ENCODE assay signal across 8 cellular contexts in the genomic region with DNA sequence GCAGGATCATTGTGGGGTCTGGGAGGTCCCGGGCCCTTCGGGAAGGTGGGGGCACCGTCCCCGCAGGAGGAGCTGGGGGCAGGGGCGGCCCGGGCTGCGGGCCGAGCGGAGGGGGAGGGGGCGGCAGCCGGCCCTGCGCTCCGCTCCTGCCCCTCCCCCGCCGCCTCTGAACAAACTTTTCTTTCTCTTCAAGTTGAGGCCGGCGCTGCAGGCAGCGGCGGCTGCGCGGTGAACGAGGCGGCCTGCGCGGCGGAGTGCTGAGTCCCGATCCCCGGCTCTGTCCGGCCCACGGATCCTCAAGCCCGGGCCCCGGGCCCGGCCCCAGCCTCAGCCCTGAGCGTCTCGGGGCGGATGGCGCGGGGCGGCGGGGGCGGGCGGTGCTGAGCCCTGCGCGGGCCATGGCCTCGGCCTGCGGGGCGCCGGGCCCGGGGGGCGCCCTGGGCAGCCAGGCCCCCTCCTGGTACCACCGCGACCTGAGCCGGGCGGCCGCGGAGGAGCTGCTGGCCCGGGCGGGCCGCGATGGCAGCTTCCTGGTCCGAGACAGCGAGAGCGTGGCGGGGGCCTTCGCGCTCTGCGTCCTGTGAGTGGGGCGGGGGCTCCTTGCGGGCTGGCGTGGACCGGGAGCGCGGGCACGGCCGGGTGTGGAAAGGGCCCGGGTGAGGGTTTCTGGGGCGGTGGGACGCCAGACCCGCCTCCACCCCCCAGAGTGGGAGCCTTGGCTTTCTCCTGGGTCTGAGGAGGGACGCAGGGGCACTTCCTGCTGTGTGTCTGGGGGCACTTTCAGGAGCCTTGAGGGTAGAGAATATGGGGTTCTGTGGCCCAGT. TPM values are rescaled to one million over a fixed set of nuclear protein-coding genes. Genes with fewer than 3 reads are reported as not detected.
DNase-seq lines count a peak whose midpoint lies in the region; ATAC-seq, FAIRE-seq and TF ChIP-seq lines count a peak whose summit lies in the region.

Gene INPPL1, plus strand, starts transcription at position 181 of the 824 bp plus-strand sequence. Its CDS starts 218 bp downstream, at position 399.

- H3K36me3 ChIP-seq in ectodermal cell (ENCODE audit: control insufficient read depth, insufficient read depth, low read length), result peaks cover 11% of the 10 kb centered on the region

- no peaks in the 10 kb centered on the region for H3K27me3 ChIP-seq in ectodermal cell (ENCODE audit: control insufficient read depth, insufficient read depth, low read length, poor library complexity, severe bottlenecking)

- POLR2A ChIA-PET in WTC11 (lab: Charles Lee), result interaction anchor here (1.3 to 3.8 kb wide), 2 partner anchors 14 to 112 kb away, joined by 4 to 37 read pairs; no protein-coding TSS in a partner anchor

- peak within 1 kb of the TSS; percentile 89 for H3K27ac Mint-ChIP-seq in WTC11
- peak within 1 kb of the TSS; percentile 98 for H3K27ac Mint-ChIP-seq in stimulated activated naive B cell treated with anti-CD40 and anti-IgM and Interleukin-4, amounts not matched to agents 10 μg/mL and 1 μg/mL and 100 μg/mL, for 72 hours

- H3K4me1 Mint-ChIP-seq in WTC11, result peaks cover 29% of the 10 kb centered on the region
- H3K4me1 Mint-ChIP-seq in stimulated activated naive B cell treated with anti-CD40 and anti-IgM and Interleukin-4, amounts not matched to agents 10 μg/mL and 1 μg/mL and 100 μg/mL, for 72 hours, result peaks cover 23 to 47% of the 10 kb centered on the region in 2 donors

- FAIRE-seq in H54 (lab: Jason Lieb, UNC), result no peak

- H3K4me1 ChIP-seq in ectodermal cell (ENCODE audit: control insufficient read depth, insufficient read depth, low read length), result peaks cover 25% of the 10 kb centered on the region

- CTCF ChIA-PET in WTC11 (lab: Charles Lee), result interaction anchor here (0.5 to 8.6 kb wide), 8 partner anchors 13 to 210 kb away, joined by 3 to 123 read pairs (median 4); no protein-coding TSS in a partner anchor

- ATAC-seq in WTC11 (no peak), HG03432 (IDR thresholded peaks at IDR 0.05; ENCODE audit: unreplicated experiment) (no peak)
- peak; percentile 2 to 3 for ATAC-seq in stimulated activated naive B cell treated with anti-CD40 and anti-IgM and Interleukin-4, amounts not matched to agents 10 μg/mL and 1 μg/mL and 100 μg/mL, for 72 hours (replicated peaks)

- WGBS in ectodermal cell, 2 experiments, result 0% methylated on average over 80 of the region's 80 CpGs

- peak within 1 kb of the TSS; percentile 67 for H3K27ac ChIP-seq in ectodermal cell (ENCODE audit: insufficient read depth, low read depth, low read length, poor library complexity, severe bottlenecking)

- DNase-seq in AG09309 (ENCODE audit: low read depth), result no peak
- DNase-seq in H54 (ENCODE audit: insufficient read length, low spot score), result no peak
- peak; percentile 58 for DNase-seq in WTC11 (ENCODE audit: low spot score)
- DNase-seq in lung microvascular endothelial cell (ENCODE audit: low read depth in 2 of 2), result peak; percentile 37 to 48
- no peak for DNase-seq in stimulated activated naive B cell treated with anti-CD40 and anti-IgM and Interleukin-4, amounts not matched to agents 10 μg/mL and 1 μg/mL and 100 μg/mL, for 72 hours
- no peak for DNase-seq in NCI-H2029 (lab: John Stamatoyannopoulos, UW)

- H3K9me3 Mint-ChIP-seq in WTC11, result no peaks in the 10 kb centered on the region
- no peaks in the 10 kb centered on the region for H3K9me3 Mint-ChIP-seq in stimulated activated naive B cell treated with anti-CD40 and anti-IgM and Interleukin-4, amounts not matched to agents 10 μg/mL and 1 μg/mL and 100 μg/mL, for 72 hours

- H3K4me3 ChIP-seq in AG09309 (ENCODE audit: control insufficient read depth, low read depth, low read length) (peak within 1 kb of the TSS; percentile 92), ectodermal cell (ENCODE audit: insufficient read depth, low read depth, low read length) (peak within 1 kb of the TSS; percentile 80)

- 0 out of 2 replicates have a peak, but pooled peaks have one; percentile 20 for TF ChIP-seq POLR2A in H54 (IDR thresholded peaks at IDR 0.05; ENCODE audit: low read depth, low read length)

- H3K4me3 Mint-ChIP-seq in WTC11, result peak within 1 kb of the TSS; percentile 94
- H3K4me3 Mint-ChIP-seq in stimulated activated naive B cell treated with anti-CD40 and anti-IgM and Interleukin-4, amounts not matched to agents 10 μg/mL and 1 μg/mL and 100 μg/mL, for 72 hours, result peak within 1 kb of the TSS; percentile 99

- H3K36me3 Mint-ChIP-seq in WTC11, result peaks cover 10% of the 10 kb centered on the region
- peaks cover 25% of the 10 kb centered on the region in 2 donors for H3K36me3 Mint-ChIP-seq in stimulated activated naive B cell treated with anti-CD40 and anti-IgM and Interleukin-4, amounts not matched to agents 10 μg/mL and 1 μg/mL and 100 μg/mL, for 72 hours

- H3K27me3 Mint-ChIP-seq in WTC11 (ENCODE audit: low read depth), result 0 out of 2 replicates have a peak, but pooled peaks cover 2% of the 10 kb centered on the region
- H3K27me3 Mint-ChIP-seq in stimulated activated naive B cell treated with anti-CD40 and anti-IgM and Interleukin-4, amounts not matched to agents 10 μg/mL and 1 μg/mL and 100 μg/mL, for 72 hours, result no peaks in the 10 kb centered on the region

- no peak for TF ChIP-seq CTCF in AG09309 (IDR thresholded peaks at IDR 0.05; ENCODE audit: control insufficient read depth, insufficient read depth, low read depth, low read length, missing control alignments)
- TF ChIP-seq CTCF in WTC11 (IDR thresholded peaks at IDR 0.05), result no peak

- H3K9me3 ChIP-seq in ectodermal cell (ENCODE audit: control insufficient read depth, low read length), result no peaks in the 10 kb centered on the region

TF ChIP-seq in WTC11, 78 proteins besides CTCF, POLR2A, EP300 and RAD21 (continues in another document):
- TF ChIP-seq ZNF121 (CRISPR knock-in tag; IDR thresholded peaks at IDR 0.05) (no peak), PREB (CRISPR knock-in tag; IDR thresholded peaks at IDR 0.05; ENCODE audit: borderline replicate concordance) (no peak), KAT7 (CRISPR knock-in tag; IDR thresholded peaks at IDR 0.05; ENCODE audit: borderline replicate concordance) (no peak), ZNF263 (CRISPR knock-in tag; IDR thresholded peaks at IDR 0.05; ENCODE audit: low read depth) (no peak), AR (CRISPR knock-in tag; IDR thresholded peaks at IDR 0.05) (no peak), NR3C1 (CRISPR knock-in tag; conservative IDR thresholded peaks at IDR 0.05; ENCODE audit: low read depth) (0 out of 2 replicates have a peak, but pooled peaks have one; percentile 39), TP53 (CRISPR knock-in tag; IDR thresholded peaks at IDR 0.05) (0 out of 2 replicates have a peak, but pooled peaks have one; percentile 50), NFE2L1 (CRISPR knock-in tag; IDR thresholded peaks at IDR 0.05) (no peak), SP1 (CRISPR knock-in tag; conservative IDR thresholded peaks at IDR 0.05) (0 out of 2 replicates have a peak, but pooled peaks have one; percentile 19), EMX1 (CRISPR knock-in tag; IDR thresholded peaks at IDR 0.05) (no peak), JAZF1 (CRISPR knock-in tag; IDR thresholded peaks at IDR 0.05) (no peak), JUN (CRISPR knock-in tag; IDR thresholded peaks at IDR 0.05) (no peak), IRF2 (CRISPR knock-in tag; IDR thresholded peaks at IDR 0.05; ENCODE audit: borderline replicate concordance, low read depth) (no peak), ZNF423 (CRISPR knock-in tag; IDR thresholded peaks at IDR 0.05) (0 out of 2 replicates have a peak, but pooled peaks have one; percentile 20), ZNF138 (CRISPR knock-in tag; conservative IDR thresholded peaks at IDR 0.05) (no peak), ATF1 (CRISPR knock-in tag; IDR thresholded peaks at IDR 0.05) (no peak), ETV6 (CRISPR knock-in tag; IDR thresholded peaks at IDR 0.05) (no peak), SMAD3 (CRISPR knock-in tag; IDR thresholded peaks at IDR 0.05; ENCODE audit: borderline replicate concordance) (no peak)
- TF ChIP-seq, protein P1, sequence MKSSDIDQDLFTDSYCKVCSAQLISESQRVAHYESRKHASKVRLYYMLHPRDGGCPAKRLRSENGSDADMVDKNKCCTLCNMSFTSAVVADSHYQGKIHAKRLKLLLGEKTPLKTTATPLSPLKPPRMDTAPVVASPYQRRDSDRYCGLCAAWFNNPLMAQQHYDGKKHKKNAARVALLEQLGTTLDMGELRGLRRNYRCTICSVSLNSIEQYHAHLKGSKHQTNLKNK (CRISPR knock-in tag; IDR thresholded peaks at IDR 0.05), result no peak

RNA-seq across cellular contexts. Expression of gene INPPL1, which starts in this region (rescaled TPM):
- total RNA-seq in WTC11 (2021) (125 to 138 TPM (median 136 TPM) in 3 replicates), lung microvascular endothelial cell (30.9 and 38.5 TPM in 2 replicates)
- 110 TPM for polyA plus RNA-seq in ectodermal cell (2013, experiment 1 of 4)
- polyA plus RNA-seq in ectodermal cell (2013, experiment 2 of 4), result 134 TPM
- polyA plus RNA-seq in ectodermal cell (2013, experiment 3 of 4), result 98.8 TPM
- polyA plus RNA-seq in ectodermal cell (2013, experiment 4 of 4), result 106 TPM

Comparison
In these comparisons a context has a peak if more than half of its experiments do, and no peak if none do; other contexts are left out.
1. DNase-seq: peak in WTC11 (single experiment) and lung microvascular endothelial cell (2 of 2); none in AG09309 (single experiment), H54 (single experiment), stimulated activated naive B cell treated with anti-CD40 and anti-IgM and Interleukin-4, amounts not matched to agents 10 μg/mL and 1 μg/mL and 100 μg/mL, for 72 hours (single experiment) and NCI-H2029 (single experiment).
2. ATAC-seq: peak in stimulated activated naive B cell treated with anti-CD40 and anti-IgM and Interleukin-4, amounts not matched to agents 10 μg/mL and 1 μg/mL and 100 μg/mL, for 72 hours (2 of 2); none in WTC11 (single experiment) and HG03432 (single experiment).